ENCODE assay signal across 18 cellular contexts in the genomic region with DNA sequence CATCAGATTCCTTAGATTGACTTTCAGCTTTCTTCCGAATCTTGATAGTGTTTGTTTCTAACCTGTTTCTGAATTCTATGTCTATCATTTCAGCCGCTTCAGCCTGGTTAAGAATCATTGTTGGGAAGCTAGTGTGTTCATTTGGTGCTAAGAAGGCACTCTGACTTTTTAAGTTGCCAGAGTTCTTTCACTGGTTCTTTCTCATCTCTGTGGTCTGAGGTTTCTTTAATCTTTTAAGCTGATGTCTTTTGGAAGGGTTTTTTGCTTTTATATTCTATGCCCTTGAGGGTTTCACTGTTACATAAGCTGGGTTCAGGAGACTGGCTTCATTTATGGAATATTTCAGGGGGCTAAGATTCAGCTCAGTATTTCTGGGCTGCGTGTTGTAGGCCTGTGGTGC.
"Had no signal": no experiment of that assay in that cellular context is flagged by ENCODE, and none has a peak within 500 bp of the region (broad histone marks: within the 10 kb centered on the region; RNA-seq: fewer than 3 reads in every experiment).

No MANE protein-coding gene starts in this region.

- DNase-seq: activated B cell treated with CpG ODN at 0.5 μM for 24 hours; activated CD4-positive, alpha-beta T cell treated with anti-CD3 and anti-CD28 coated beads, Interleukin-2, amount 50 U/mL, for 1 hour; activated gamma-delta T cell treated with Interleukin-2 at 50 U/mL for 16 hours; amniotic stem cell; foreskin keratinocyte; mucosa of descending colon; natural killer cell; right lobe of liver; stimulated activated CD4-positive, alpha-beta T cell treated with anti-CD3 and anti-CD28 coated beads, Interleukin-4, amount 100 ng/mL, for 24 hours; tibial artery had no signal

- H3K27ac ChIP-seq: epithelial cell of prostate, foreskin keratinocyte, hepatocyte, neutrophil, parathyroid adenoma, right lobe of liver, tibial artery had no signal

- H3K79me2 ChIP-seq: hepatocyte, parathyroid adenoma had no signal

- H3K4me3 Mint-ChIP-seq: activated B cell treated with CpG ODN at 0.5 μM for 24 hours; activated T-helper 1 cell treated with anti-CD3 and anti-CD28 coated beads, Interleukin-12 subunit alpha, Interleukin-12 subunit beta, Interleukin-2, Interleukin-4 antibody, amounts not matched to agents 30 ng/mL and 10 ng/mL and 1 ng/mL, durations not matched to agents 14 hours and 24 hours and 36 hours; memory B cell; natural killer cell; stimulated activated effector memory CD8-positive, alpha-beta T cell treated with anti-CD3 and anti-CD28 coated beads, Interleukin-12 subunit alpha, Interleukin-12 subunit beta, amount 100 ng/mL, for 72 hours had no signal

- H3K36me3 Mint-ChIP-seq: memory B cell; natural killer cell; stimulated activated effector memory CD8-positive, alpha-beta T cell treated with anti-CD3 and anti-CD28 coated beads, Interleukin-12 subunit alpha, Interleukin-12 subunit beta, amount 100 ng/mL, for 72 hours had no signal

- H3K9ac ChIP-seq: parathyroid adenoma had no signal

- H3K36me3 ChIP-seq: neutrophil, right lobe of liver, tibial artery had no signal

- H3K27ac Mint-ChIP-seq: activated B cell treated with CpG ODN at 0.5 μM for 24 hours; activated T-helper 1 cell treated with anti-CD3 and anti-CD28 coated beads, Interleukin-12 subunit alpha, Interleukin-12 subunit beta, Interleukin-2, Interleukin-4 antibody, amounts not matched to agents 30 ng/mL and 10 ng/mL and 1 ng/mL, durations not matched to agents 14 hours and 24 hours and 36 hours; memory B cell; natural killer cell; stimulated activated effector memory CD8-positive, alpha-beta T cell treated with anti-CD3 and anti-CD28 coated beads, Interleukin-12 subunit alpha, Interleukin-12 subunit beta, amount 100 ng/mL, for 72 hours had no signal

- H3K4me3 ChIP-seq: hepatocyte, mucosa of descending colon, right lobe of liver, smooth muscle cell, tibial artery had no signal

- H3K4me1 Mint-ChIP-seq: activated B cell treated with CpG ODN at 0.5 μM for 24 hours, memory B cell had no signal

- ATAC-seq: foreskin keratinocyte; mucosa of descending colon; natural killer cell; right lobe of liver; stimulated activated effector memory CD8-positive, alpha-beta T cell treated with anti-CD3 and anti-CD28 coated beads, Interleukin-12 subunit alpha, Interleukin-12 subunit beta, amount 100 ng/mL, for 72 hours had no signal

- H3K27me3 ChIP-seq: foreskin keratinocyte, hepatocyte, neutrophil, right lobe of liver, tibial artery had no signal

- H2AFZ ChIP-seq: hepatocyte, parathyroid adenoma had no signal

- H3K4me2 ChIP-seq: hepatocyte, smooth muscle cell had no signal

- H3K9me3 Mint-ChIP-seq: activated T-helper 1 cell treated with anti-CD3 and anti-CD28 coated beads, Interleukin-12 subunit alpha, Interleukin-12 subunit beta, Interleukin-2, Interleukin-4 antibody, amounts not matched to agents 30 ng/mL and 10 ng/mL and 1 ng/mL, durations not matched to agents 14 hours and 24 hours and 36 hours; natural killer cell; stimulated activated effector memory CD8-positive, alpha-beta T cell treated with anti-CD3 and anti-CD28 coated beads, Interleukin-12 subunit alpha, Interleukin-12 subunit beta, amount 100 ng/mL, for 72 hours had no signal

- H3K4me1 ChIP-seq: right lobe of liver, tibial artery had no signal

- H3K9me3 ChIP-seq: mucosa of descending colon, neutrophil, right lobe of liver had no signal
